2 cellular contexts compared by ENCODE assay signal in the genomic region with DNA sequence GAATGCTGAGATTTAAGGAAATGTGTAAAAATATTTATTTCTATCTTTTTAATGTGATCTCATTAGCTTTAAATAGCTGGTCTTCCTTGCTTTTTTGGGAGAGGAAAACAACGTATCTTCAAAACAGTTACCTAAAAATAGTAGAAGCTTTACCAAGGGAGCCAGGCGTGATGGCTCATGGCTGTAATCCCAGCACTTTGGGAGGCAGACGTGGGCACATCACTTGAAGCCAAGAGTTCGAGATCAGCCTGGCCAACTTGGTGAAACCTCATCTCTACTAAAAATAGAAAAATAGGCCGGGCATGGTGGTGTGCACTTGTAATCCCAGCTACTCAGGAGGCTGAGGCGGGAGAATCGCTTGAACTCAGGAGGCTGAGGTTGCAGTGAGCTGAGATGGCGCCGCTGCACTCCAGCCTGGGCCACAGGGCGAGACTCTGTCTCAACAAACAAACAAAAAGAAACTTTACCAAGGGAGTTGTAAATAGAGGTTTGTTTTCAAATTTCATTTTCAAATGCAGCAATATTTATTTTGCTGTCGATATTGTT.
A peak's percentile ranks its signal among the peaks of the same experiment; 100 is the strongest.
TF ChIP-seq lines count a peak whose summit lies in the region.

No MANE protein-coding gene starts in this region.

TF ChIP-seq in HCT116, 20 proteins besides CTCF, POLR2A, EP300 and RAD21:
- TF ChIP-seq SIN3A (IDR thresholded peaks at IDR 0.05; ENCODE audit: low read depth) (no peak), ELF1 (IDR thresholded peaks at IDR 0.05; ENCODE audit: borderline replicate concordance, low read depth) (no peak), EGR1 (IDR thresholded peaks at IDR 0.05; ENCODE audit: low read depth) (no peak), POLR2AphosphoS5 (IDR thresholded peaks at IDR 0.05; ENCODE audit: low read depth, low read length) (no peak), SRF (IDR thresholded peaks at IDR 0.05; ENCODE audit: low read depth) (no peak), YY1 (IDR thresholded peaks at IDR 0.05; ENCODE audit: extremely low read depth, insufficient replicate concordance, low read depth, low read length) (no peak), EZH2 (IDR thresholded peaks at IDR 0.05) (no peak), ZNF274 (IDR thresholded peaks at IDR 0.05; ENCODE audit: low read depth, low read length) (no peak), SP1 (IDR thresholded peaks at IDR 0.05; ENCODE audit: low read depth) (no peak), JUND (IDR thresholded peaks at IDR 0.05) (no peak), EZH2phosphoT487 (IDR thresholded peaks at IDR 0.05; ENCODE audit: borderline replicate concordance) (no peak), ZFX (IDR thresholded peaks at IDR 0.05) (no peak), CBX3 (IDR thresholded peaks at IDR 0.05; ENCODE audit: low read depth) (no peak; the same call in 1 of the 2 replicates), CEBPB (IDR thresholded peaks at IDR 0.05; ENCODE audit: low read depth) (no peak), TCF7L2 (IDR thresholded peaks at IDR 0.05; ENCODE audit: borderline replicate concordance, extremely low read depth, insufficient read depth, insufficient read length) (no peak), FOSL1 (IDR thresholded peaks at IDR 0.05; ENCODE audit: low read depth) (no peak)
- TF ChIP-seq, protein P1, sequence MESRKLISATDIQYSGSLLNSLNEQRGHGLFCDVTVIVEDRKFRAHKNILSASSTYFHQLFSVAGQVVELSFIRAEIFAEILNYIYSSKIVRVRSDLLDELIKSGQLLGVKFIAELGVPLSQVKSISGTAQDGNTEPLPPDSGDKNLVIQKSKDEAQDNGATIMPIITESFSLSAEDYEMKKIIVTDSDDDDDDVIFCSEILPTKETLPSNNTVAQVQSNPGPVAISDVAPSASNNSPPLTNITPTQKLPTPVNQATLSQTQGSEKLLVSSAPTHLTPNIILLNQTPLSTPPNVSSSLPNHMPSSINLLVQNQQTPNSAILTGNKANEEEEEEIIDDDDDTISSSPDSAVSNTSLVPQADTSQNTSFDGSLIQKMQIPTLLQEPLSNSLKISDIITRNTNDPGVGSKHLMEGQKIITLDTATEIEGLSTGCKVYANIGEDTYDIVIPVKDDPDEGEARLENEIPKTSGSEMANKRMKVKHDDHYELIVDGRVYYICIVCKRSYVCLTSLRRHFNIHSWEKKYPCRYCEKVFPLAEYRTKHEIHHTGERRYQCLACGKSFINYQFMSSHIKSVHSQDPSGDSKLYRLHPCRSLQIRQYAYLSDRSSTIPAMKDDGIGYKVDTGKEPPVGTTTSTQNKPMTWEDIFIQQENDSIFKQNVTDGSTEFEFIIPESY (IDR thresholded peaks at IDR 0.05; ENCODE audit: extremely low read depth, insufficient replicate concordance, low read length) = no peak
- TF ChIP-seq, protein P2, sequence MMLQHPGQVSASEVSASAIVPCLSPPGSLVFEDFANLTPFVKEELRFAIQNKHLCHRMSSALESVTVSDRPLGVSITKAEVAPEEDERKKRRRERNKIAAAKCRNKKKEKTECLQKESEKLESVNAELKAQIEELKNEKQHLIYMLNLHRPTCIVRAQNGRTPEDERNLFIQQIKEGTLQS (IDR thresholded peaks at IDR 0.05) = no peak
- TF ChIP-seq, protein P3, sequence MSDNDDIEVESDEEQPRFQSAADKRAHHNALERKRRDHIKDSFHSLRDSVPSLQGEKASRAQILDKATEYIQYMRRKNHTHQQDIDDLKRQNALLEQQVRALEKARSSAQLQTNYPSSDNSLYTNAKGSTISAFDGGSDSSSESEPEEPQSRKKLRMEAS (IDR thresholded peaks at IDR 0.05) = no peak; the same call in 1 of the 2 replicates
- TF ChIP-seq, protein P4, sequence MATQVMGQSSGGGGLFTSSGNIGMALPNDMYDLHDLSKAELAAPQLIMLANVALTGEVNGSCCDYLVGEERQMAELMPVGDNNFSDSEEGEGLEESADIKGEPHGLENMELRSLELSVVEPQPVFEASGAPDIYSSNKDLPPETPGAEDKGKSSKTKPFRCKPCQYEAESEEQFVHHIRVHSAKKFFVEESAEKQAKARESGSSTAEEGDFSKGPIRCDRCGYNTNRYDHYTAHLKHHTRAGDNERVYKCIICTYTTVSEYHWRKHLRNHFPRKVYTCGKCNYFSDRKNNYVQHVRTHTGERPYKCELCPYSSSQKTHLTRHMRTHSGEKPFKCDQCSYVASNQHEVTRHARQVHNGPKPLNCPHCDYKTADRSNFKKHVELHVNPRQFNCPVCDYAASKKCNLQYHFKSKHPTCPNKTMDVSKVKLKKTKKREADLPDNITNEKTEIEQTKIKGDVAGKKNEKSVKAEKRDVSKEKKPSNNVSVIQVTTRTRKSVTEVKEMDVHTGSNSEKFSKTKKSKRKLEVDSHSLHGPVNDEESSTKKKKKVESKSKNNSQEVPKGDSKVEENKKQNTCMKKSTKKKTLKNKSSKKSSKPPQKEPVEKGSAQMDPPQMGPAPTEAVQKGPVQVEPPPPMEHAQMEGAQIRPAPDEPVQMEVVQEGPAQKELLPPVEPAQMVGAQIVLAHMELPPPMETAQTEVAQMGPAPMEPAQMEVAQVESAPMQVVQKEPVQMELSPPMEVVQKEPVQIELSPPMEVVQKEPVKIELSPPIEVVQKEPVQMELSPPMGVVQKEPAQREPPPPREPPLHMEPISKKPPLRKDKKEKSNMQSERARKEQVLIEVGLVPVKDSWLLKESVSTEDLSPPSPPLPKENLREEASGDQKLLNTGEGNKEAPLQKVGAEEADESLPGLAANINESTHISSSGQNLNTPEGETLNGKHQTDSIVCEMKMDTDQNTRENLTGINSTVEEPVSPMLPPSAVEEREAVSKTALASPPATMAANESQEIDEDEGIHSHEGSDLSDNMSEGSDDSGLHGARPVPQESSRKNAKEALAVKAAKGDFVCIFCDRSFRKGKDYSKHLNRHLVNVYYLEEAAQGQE (IDR thresholded peaks at IDR 0.05; ENCODE audit: low read depth) = no peak

TF ChIP-seq in HepG2, 621 proteins besides CTCF, POLR2A, EP300 and RAD21:
- TF ChIP-seq, protein P1 (CRISPR knock-in tag; IDR thresholded peaks at IDR 0.05) = 0 out of 2 replicates have a peak, but pooled peaks have one; percentile 10
- TF ChIP-seq ELF3 (CRISPR knock-in tag; IDR thresholded peaks at IDR 0.05) = no peak
